ENCODE assay signal across 2 cellular contexts in genomic region chr7:8753355-8753754, GRCh38.
TF ChIP-seq lines count a peak whose summit lies in the region.

No MANE protein-coding gene starts in this region.

TF ChIP-seq in SK-N-SH, 30 proteins besides CTCF, POLR2A, EP300 and RAD21 (continued from another document):
- no peak for TF ChIP-seq ZBTB33 (IDR thresholded peaks at IDR 0.05; ENCODE audit: borderline replicate concordance, low read depth)
- no peak for TF ChIP-seq NRF1 (IDR thresholded peaks at IDR 0.05; ENCODE audit: low read depth, low read length)
- TF ChIP-seq GATA2 (CRISPR knock-in tag; IDR thresholded peaks at IDR 0.05) = no peak
- no peak for TF ChIP-seq RCOR1 (IDR thresholded peaks at IDR 0.05; ENCODE audit: low read length)
TF ChIP-seq in SK-N-SH: peak in this region for 0.

TF ChIP-seq in SK-N-SH treated with all-trans-retinoic acid at 6 μM for 48 hours, 23 proteins besides CTCF, POLR2A, EP300 and RAD21 (continued from another document):
- TF ChIP-seq CSRNP3 (CRISPR knock-in tag; IDR thresholded peaks at IDR 0.05) (no peak), TSHZ2 (CRISPR knock-in tag; IDR thresholded peaks at IDR 0.05) (no peak), ZNF70 (CRISPR knock-in tag; IDR thresholded peaks at IDR 0.05) (no peak), ESRRG (CRISPR knock-in tag; IDR thresholded peaks at IDR 0.05) (no peak), ZNF565 (CRISPR knock-in tag; conservative IDR thresholded peaks at IDR 0.05; ENCODE audit: low read depth) (no peak), RARB (CRISPR knock-in tag; IDR thresholded peaks at IDR 0.05) (no peak), SNAI2 (CRISPR knock-in tag; IDR thresholded peaks at IDR 0.05) (no peak), ZFP30 (CRISPR knock-in tag; IDR thresholded peaks at IDR 0.05) (no peak)
